ENCODE assay signal across 8 cellular contexts in genomic region chr15:81002254-81003022, GRCh38. TPM values are rescaled to one million over a fixed set of nuclear protein-coding genes. Genes with fewer than 3 reads are reported as not detected.
DNase-seq lines count a peak whose midpoint lies in the region; ATAC-seq lines count a peak whose summit lies in the region.

No MANE protein-coding gene starts in this region.

- H3K36me3 Mint-ChIP-seq in activated naive CD8-positive, alpha-beta T cell treated with anti-CD3 and anti-CD28 coated beads for 36 hours: peaks cover 26% of the 10 kb centered on the region

- H3K9me3 Mint-ChIP-seq in activated naive CD8-positive, alpha-beta T cell treated with anti-CD3 and anti-CD28 coated beads for 36 hours: no peaks in the 10 kb centered on the region

- H3K9me3 ChIP-seq in iPS-20b (ENCODE audit: insufficient read depth, low read depth, low read length): no peaks in the 10 kb centered on the region

- peaks cover 6% of the 10 kb centered on the region; the same call in 1 of the 2 replicates for H3K4me1 ChIP-seq in iPS-20b (ENCODE audit: insufficient read depth, low read length)

- H3K27ac ChIP-seq in iPS-20b (ENCODE audit: low read length): no peak overlapping the region

- 0 out of 2 replicates have a peak, but pooled peaks cover 6% of the 10 kb centered on the region for H3K36me3 ChIP-seq in iPS-20b (ENCODE audit: insufficient read depth, low read depth, low read length)

- H3K4me3 Mint-ChIP-seq in activated naive CD8-positive, alpha-beta T cell treated with anti-CD3 and anti-CD28 coated beads for 36 hours: peak overlapping the region; percentile 72

- peaks cover 41% of the 10 kb centered on the region for H3K4me1 Mint-ChIP-seq in activated naive CD8-positive, alpha-beta T cell treated with anti-CD3 and anti-CD28 coated beads for 36 hours

- no peaks in the 10 kb centered on the region for H3K27me3 Mint-ChIP-seq in activated naive CD8-positive, alpha-beta T cell treated with anti-CD3 and anti-CD28 coated beads for 36 hours

- peaks cover 27% of the 10 kb centered on the region for H3K27me3 ChIP-seq in iPS-20b (ENCODE audit: insufficient read depth, low read length)

- H3K4me3 ChIP-seq in iPS-20b (ENCODE audit: low read length): peak overlapping the region; percentile 68; the same call in 1 of the 2 replicates

- no peak for ATAC-seq in stimulated activated naive CD8-positive, alpha-beta T cell treated with anti-CD3 and anti-CD28 coated beads, Interleukin-15, Interleukin-2, amounts not matched to agents 100 U/mL and 50 U/mL, for 24 hours
- ATAC-seq in HG02840 (IDR thresholded peaks at IDR 0.05; ENCODE audit: low FRiP score, unreplicated experiment): no peak

- H3K9ac ChIP-seq in iPS-20b (ENCODE audit: low read depth, low read length): peak overlapping the region; percentile 24; the same call in 1 of the 2 replicates

- DNase-seq in NCI-H82 (lab: John Stamatoyannopoulos, UW) (peak; percentile 33), NCI-H82 treated with DMSO at 0.1 percent for 48 hours (lab: John Stamatoyannopoulos, UW; ENCODE audit: unreplicated experiment) (no peak), T-helper 9 cell (no peak), NCI-H345 (lab: John Stamatoyannopoulos, UW) (no peak)
- DNase-seq in activated naive CD8-positive, alpha-beta T cell treated with anti-CD3 and anti-CD28 coated beads for 36 hours: no peak
- DNase-seq in stimulated activated naive CD8-positive, alpha-beta T cell treated with anti-CD3 and anti-CD28 coated beads, Interleukin-15, Interleukin-2, amounts not matched to agents 100 U/mL and 50 U/mL, for 24 hours: peak; percentile 21

- no peak overlapping the region for H3K27ac Mint-ChIP-seq in activated naive CD8-positive, alpha-beta T cell treated with anti-CD3 and anti-CD28 coated beads for 36 hours

RNA-seq across cellular contexts. Expression of gene TLNRD1, which starts 1.7 kb away (rescaled TPM):
- total RNA-seq in activated naive CD8-positive, alpha-beta T cell treated with anti-CD3 and anti-CD28 coated beads for 36 hours: 10 to 100 TPM; 28.2 to 29.9 TPM

RNA-seq across cellular contexts. Expression of gene MESD, which starts 12.8 kb away (rescaled TPM):
- 10 to 100 TPM; 20.7 to 21.0 TPM for total RNA-seq in activated naive CD8-positive, alpha-beta T cell treated with anti-CD3 and anti-CD28 coated beads for 36 hours

Comparison
In these comparisons a context has a peak if more than half of its experiments do, and no peak if none do; other contexts are left out.
1. DNase-seq: peak in NCI-H82 (single experiment) and stimulated activated naive CD8-positive, alpha-beta T cell treated with anti-CD3 and anti-CD28 coated beads, Interleukin-15, Interleukin-2, amounts not matched to agents 100 U/mL and 50 U/mL, for 24 hours (single experiment); none in NCI-H82 treated with DMSO at 0.1 percent for 48 hours (single experiment), activated naive CD8-positive, alpha-beta T cell treated with anti-CD3 and anti-CD28 coated beads for 36 hours (single experiment), T-helper 9 cell (single experiment) and NCI-H345 (single experiment).